ENCODE assay signal across 8 cellular contexts in genomic region chr10:119272338-119272734, GRCh38.
DNase-seq lines count a peak whose midpoint lies in the region; ATAC-seq, FAIRE-seq and TF ChIP-seq lines count a peak whose summit lies in the region.
"Not testable (repeated sequence)": the region's sequence is repeated elsewhere in the genome, so short reads cannot be mapped to it uniquely, and the experiment has no call there.

No MANE protein-coding gene starts in this region.

- not testable (repeated sequence) for DNase-seq in CD4-positive, CD25-positive, alpha-beta regulatory T cell; PC-3; activated T-helper 1 cell treated with anti-CD3 and anti-CD28 coated beads, Interleukin-12 subunit alpha, Interleukin-12 subunit beta, Interleukin-2, Interleukin-4 antibody, amounts not matched to agents 30 ng/mL and 10 ng/mL and 1 ng/mL, durations not matched to agents 14 hours and 24 hours and 36 hours (ENCODE audit: low spot score); endothelial cell (ENCODE audit: low spot score); hepatocyte (ENCODE audit: low spot score); naive thymus-derived CD4-positive, alpha-beta T cell; small intestine; tibial nerve (ENCODE audit: low spot score in 2 of 2)

- CTCF ChIA-PET in PC-3 (lab: Charles Lee), result not testable (repeated sequence)
- CTCF ChIA-PET in naive thymus-derived CD4-positive, alpha-beta T cell (lab: Charles Lee), result interaction anchor here (2.0 kb wide), 1 partner anchor 65 kb away, joined by 6 read pairs; the partner anchor contains the start of gene GRK5

- H3K9ac ChIP-seq in PC-3 (ENCODE audit: low read length), result not testable (repeated sequence)

- not testable (repeated sequence) for H3K79me2 ChIP-seq in PC-3 (ENCODE audit: low read length)
- peaks cover 69% of the 10 kb centered on the region for H3K79me2 ChIP-seq in hepatocyte

- intact Hi-C loops in PC-3 (cut with micrococcal nuclease); activated T-helper 1 cell treated with anti-CD3 and anti-CD28 coated beads, Interleukin-12 subunit alpha, Interleukin-12 subunit beta, Interleukin-2, Interleukin-4 antibody, amounts not matched to agents 30 ng/mL and 10 ng/mL and 1 ng/mL, durations not matched to agents 14 hours and 24 hours and 36 hours (cut with micrococcal nuclease); naive thymus-derived CD4-positive, alpha-beta T cell (cut with micrococcal nuclease): not testable (repeated sequence)

- 96% methylated on average over 7 of the region's 7 CpGs for WGBS in hepatocyte (ENCODE audit: low lambda C conversion rate, missing lambda C conversion rate)
- 86 to 94% (median 91%) methylated on average over 7 of the region's 7 CpGs for WGBS in small intestine, 3 donors
- WGBS in tibial nerve, 2 donors, result 82 to 90% methylated on average over 7 of the region's 7 CpGs

- not testable (repeated sequence) for H3K9me2 ChIP-seq in PC-3 (replicated peaks; ENCODE audit: low read length); hepatocyte (replicated peaks; ENCODE audit: insufficient read depth)

- H3K9me3 Mint-ChIP-seq in CD4-positive, CD25-positive, alpha-beta regulatory T cell; activated T-helper 1 cell treated with anti-CD3 and anti-CD28 coated beads, Interleukin-12 subunit alpha, Interleukin-12 subunit beta, Interleukin-2, Interleukin-4 antibody, amounts not matched to agents 30 ng/mL and 10 ng/mL and 1 ng/mL, durations not matched to agents 14 hours and 24 hours and 36 hours; endothelial cell (ENCODE audit: unreplicated experiment); naive thymus-derived CD4-positive, alpha-beta T cell: not testable (repeated sequence)

- TF ChIP-seq CTCF in PC-3 (conservative IDR thresholded peaks at IDR 0.05; ENCODE audit: low read depth, low read length); endothelial cell (IDR thresholded peaks at IDR 0.05; ENCODE audit: unreplicated experiment); hepatocyte (IDR thresholded peaks at IDR 0.05; ENCODE audit: poor library complexity); tibial nerve (IDR thresholded peaks at IDR 0.05): not testable (repeated sequence)

- H3K36me3 Mint-ChIP-seq in CD4-positive, CD25-positive, alpha-beta regulatory T cell; activated T-helper 1 cell treated with anti-CD3 and anti-CD28 coated beads, Interleukin-12 subunit alpha, Interleukin-12 subunit beta, Interleukin-2, Interleukin-4 antibody, amounts not matched to agents 30 ng/mL and 10 ng/mL and 1 ng/mL, durations not matched to agents 14 hours and 24 hours and 36 hours (ENCODE audit: low read depth): not testable (repeated sequence)
- H3K36me3 Mint-ChIP-seq in endothelial cell (ENCODE audit: low read depth, unreplicated experiment), result peaks cover 19% of the 10 kb centered on the region
- peaks cover 0 to 15% (median 0%) of the 10 kb centered on the region in 5 donors for H3K36me3 Mint-ChIP-seq in naive thymus-derived CD4-positive, alpha-beta T cell

- H3K27ac Mint-ChIP-seq in CD4-positive, CD25-positive, alpha-beta regulatory T cell, result peak overlapping the region; percentile 32 to 98 (median 95)
- peak overlapping the region; percentile 94 for H3K27ac Mint-ChIP-seq in activated T-helper 1 cell treated with anti-CD3 and anti-CD28 coated beads, Interleukin-12 subunit alpha, Interleukin-12 subunit beta, Interleukin-2, Interleukin-4 antibody, amounts not matched to agents 30 ng/mL and 10 ng/mL and 1 ng/mL, durations not matched to agents 14 hours and 24 hours and 36 hours
- H3K27ac Mint-ChIP-seq in endothelial cell (ENCODE audit: unreplicated experiment), result peak overlapping the region; percentile 99
- peak overlapping the region in 8 of 9 donors; percentile 19 to 100 (median 64) for H3K27ac Mint-ChIP-seq in naive thymus-derived CD4-positive, alpha-beta T cell

- not testable (repeated sequence) for H3K4me2 ChIP-seq in PC-3 (ENCODE audit: low read length)
- peak overlapping the region; percentile 59 for H3K4me2 ChIP-seq in hepatocyte

- H4K20me1 ChIP-seq in PC-3 (ENCODE audit: low read length); hepatocyte (ENCODE audit: insufficient read depth, poor library complexity, severe bottlenecking): not testable (repeated sequence)

- H3F3A ChIP-seq in PC-3 (ENCODE audit: low read length, unreplicated experiment), result not testable (repeated sequence)

- POLR2A ChIA-PET in PC-3 (lab: Charles Lee; ENCODE audit: unreplicated experiment); naive thymus-derived CD4-positive, alpha-beta T cell (lab: Charles Lee): not testable (repeated sequence)

- TF ChIP-seq POLR2A in tibial nerve (IDR thresholded peaks at IDR 0.05), result not testable (repeated sequence)

- H3K4me1 ChIP-seq in CD4-positive, CD25-positive, alpha-beta regulatory T cell (ENCODE audit: control insufficient read depth, insufficient read depth, low read length, poor library complexity, severe bottlenecking), result peaks cover 60% of the 10 kb centered on the region
- H3K4me1 ChIP-seq in PC-3 (ENCODE audit: insufficient read depth, low read length) (peaks cover 22% of the 10 kb centered on the region), hepatocyte (ENCODE audit: insufficient read depth) (peaks cover 40% of the 10 kb centered on the region), small intestine (ENCODE audit: control insufficient read depth in 2 of 2, insufficient read depth in 1 of 2, low read depth in 1 of 2, low read length in 1 of 2) (peaks cover 26 to 30% of the 10 kb centered on the region in 2 donors), tibial nerve (peaks cover 0 to 88% (median 40%) of the 10 kb centered on the region in 4 donors)
- peaks cover 48 to 56% of the 10 kb centered on the region in 2 donors for H3K4me1 ChIP-seq in naive thymus-derived CD4-positive, alpha-beta T cell (ENCODE audit: control insufficient read depth in 2 of 2, insufficient read depth in 2 of 2, low read length in 2 of 2)

- H2AFZ ChIP-seq in PC-3 (ENCODE audit: low read length); hepatocyte: not testable (repeated sequence)

- BruUV-seq in PC-3 (replicated peaks; lab: Mats Ljungman, UMichigan), result not testable (repeated sequence)

- TF ChIP-seq EP300 in tibial nerve (IDR thresholded peaks at IDR 0.05), result not testable (repeated sequence)

- not testable (repeated sequence) for H3K36me3 ChIP-seq in CD4-positive, CD25-positive, alpha-beta regulatory T cell (ENCODE audit: control insufficient read depth, insufficient read depth, low read length); PC-3 (ENCODE audit: low read depth, low read length); hepatocyte (replicated peaks; ENCODE audit: insufficient read depth, low read depth); naive thymus-derived CD4-positive, alpha-beta T cell (ENCODE audit: control insufficient read depth in 2 of 3, insufficient read depth in 3 of 3, low read length in 3 of 3); small intestine (ENCODE audit: control insufficient read depth in 2 of 2, insufficient read depth in 2 of 2, low read length in 2 of 2); tibial nerve

- H3K4me3 ChIP-seq in CD4-positive, CD25-positive, alpha-beta regulatory T cell (ENCODE audit: low read depth, low read length); PC-3 (ENCODE audit: low read length); hepatocyte; naive thymus-derived CD4-positive, alpha-beta T cell (ENCODE audit: low read length); small intestine (ENCODE audit: low read depth in 1 of 2, low read length in 2 of 2); tibial nerve: not testable (repeated sequence)

- not testable (repeated sequence) for H3K27ac ChIP-seq in CD4-positive, CD25-positive, alpha-beta regulatory T cell (ENCODE audit: insufficient read depth, low read length, poor library complexity, severe bottlenecking); naive thymus-derived CD4-positive, alpha-beta T cell (ENCODE audit: low read depth, low read length)
- H3K27ac ChIP-seq in PC-3 (ENCODE audit: low read length), result peak overlapping the region; percentile 84; the same call in 1 of the 2 replicates
- H3K27ac ChIP-seq in hepatocyte, result peak overlapping the region; percentile 95
- H3K27ac ChIP-seq in small intestine (ENCODE audit: low read depth in 1 of 2, low read length in 1 of 2), result peak overlapping the region; percentile 91 to 95
- peak overlapping the region in 3 of 4 donors; percentile 74 to 81 (median 76) for H3K27ac ChIP-seq in tibial nerve

- peaks cover 20 to 75% (median 57%) of the 10 kb centered on the region in 4 donors for H3K4me1 Mint-ChIP-seq in CD4-positive, CD25-positive, alpha-beta regulatory T cell
- peaks cover 78% of the 10 kb centered on the region for H3K4me1 Mint-ChIP-seq in activated T-helper 1 cell treated with anti-CD3 and anti-CD28 coated beads, Interleukin-12 subunit alpha, Interleukin-12 subunit beta, Interleukin-2, Interleukin-4 antibody, amounts not matched to agents 30 ng/mL and 10 ng/mL and 1 ng/mL, durations not matched to agents 14 hours and 24 hours and 36 hours (ENCODE audit: low read depth)
- peaks cover 92% of the 10 kb centered on the region for H3K4me1 Mint-ChIP-seq in endothelial cell (ENCODE audit: unreplicated experiment)
- H3K4me1 Mint-ChIP-seq in naive thymus-derived CD4-positive, alpha-beta T cell, result peaks cover 34 to 89% (median 79%) of the 10 kb centered on the region in 7 donors

- ATAC-seq in CD4-positive, CD25-positive, alpha-beta regulatory T cell (ENCODE audit: low read depth in 2 of 2); PC-3; naive thymus-derived CD4-positive, alpha-beta T cell: not testable (repeated sequence)

- peak overlapping the region in 1 of 4 donors; percentile 8 for H3K4me3 Mint-ChIP-seq in CD4-positive, CD25-positive, alpha-beta regulatory T cell
- H3K4me3 Mint-ChIP-seq in activated T-helper 1 cell treated with anti-CD3 and anti-CD28 coated beads, Interleukin-12 subunit alpha, Interleukin-12 subunit beta, Interleukin-2, Interleukin-4 antibody, amounts not matched to agents 30 ng/mL and 10 ng/mL and 1 ng/mL, durations not matched to agents 14 hours and 24 hours and 36 hours; naive thymus-derived CD4-positive, alpha-beta T cell: not testable (repeated sequence)
- H3K4me3 Mint-ChIP-seq in endothelial cell (ENCODE audit: unreplicated experiment), result peak overlapping the region; percentile 37

- H3K27me3 Mint-ChIP-seq in CD4-positive, CD25-positive, alpha-beta regulatory T cell; activated T-helper 1 cell treated with anti-CD3 and anti-CD28 coated beads, Interleukin-12 subunit alpha, Interleukin-12 subunit beta, Interleukin-2, Interleukin-4 antibody, amounts not matched to agents 30 ng/mL and 10 ng/mL and 1 ng/mL, durations not matched to agents 14 hours and 24 hours and 36 hours (ENCODE audit: insufficient read depth); naive thymus-derived CD4-positive, alpha-beta T cell: not testable (repeated sequence)
- peaks cover 22% of the 10 kb centered on the region for H3K27me3 Mint-ChIP-seq in endothelial cell (ENCODE audit: unreplicated experiment)

- FAIRE-seq in small intestine (lab: Jason Lieb, UNC), result not testable (repeated sequence)

- H3K27me3 ChIP-seq in CD4-positive, CD25-positive, alpha-beta regulatory T cell (ENCODE audit: control insufficient read depth, insufficient read depth, low read length); PC-3 (ENCODE audit: low read length); hepatocyte; naive thymus-derived CD4-positive, alpha-beta T cell (ENCODE audit: control insufficient read depth in 2 of 2, insufficient read depth in 2 of 2, low read length in 2 of 2); small intestine (ENCODE audit: control insufficient read depth in 2 of 2, insufficient read depth in 2 of 2, low read length in 2 of 2); tibial nerve: not testable (repeated sequence)

- H3K9me3 ChIP-seq in CD4-positive, CD25-positive, alpha-beta regulatory T cell (ENCODE audit: control insufficient read depth in 2 of 2, low read length in 2 of 2); PC-3 (ENCODE audit: low read length); hepatocyte (ENCODE audit: low read depth); naive thymus-derived CD4-positive, alpha-beta T cell (ENCODE audit: control insufficient read depth in 2 of 3, low read length in 3 of 3); small intestine (ENCODE audit: control insufficient read depth, low read depth); tibial nerve: not testable (repeated sequence)
